Comparison of ENCODE assay signal across 1 cellular context in genomic region chr1:227728892-227729143, GRCh38.
TF ChIP-seq lines count a peak whose summit lies in the region.

No MANE protein-coding gene starts in this region.

TF ChIP-seq in HepG2, 621 proteins besides CTCF, POLR2A, EP300 and RAD21 (continued from another document):
- TF ChIP-seq ZSCAN31 (CRISPR knock-in tag; IDR thresholded peaks at IDR 0.05; ENCODE audit: low read depth), result no peak
- TF ChIP-seq ZNF720 (CRISPR knock-in tag; IDR thresholded peaks at IDR 0.05), result no peak
- TF ChIP-seq ZNF331 (CRISPR knock-in tag; IDR thresholded peaks at IDR 0.05), result no peak
- TF ChIP-seq SKIL (CRISPR knock-in tag; IDR thresholded peaks at IDR 0.05; ENCODE audit: borderline replicate concordance), result no peak
- no peak for TF ChIP-seq FUBP1 (CRISPR knock-in tag; IDR thresholded peaks at IDR 0.05; ENCODE audit: borderline replicate concordance)
- no peak for TF ChIP-seq GPN1 (CRISPR knock-in tag; IDR thresholded peaks at IDR 0.05; ENCODE audit: borderline replicate concordance)
- peak; percentile 86; the same call in 1 of the 2 replicates for TF ChIP-seq KDM2A (CRISPR knock-in tag; IDR thresholded peaks at IDR 0.05; ENCODE audit: borderline replicate concordance, low read depth)
- TF ChIP-seq PRPF4 (IDR thresholded peaks at IDR 0.05; ENCODE audit: low read depth, low read length, poor library complexity, severe bottlenecking), result no peak
- no peak for TF ChIP-seq GMEB1 (CRISPR knock-in tag; IDR thresholded peaks at IDR 0.05; ENCODE audit: borderline replicate concordance)
- TF ChIP-seq ARHGAP35 (CRISPR knock-in tag; IDR thresholded peaks at IDR 0.05; ENCODE audit: borderline replicate concordance), result no peak
- TF ChIP-seq AGO1 (IDR thresholded peaks at IDR 0.05; ENCODE audit: low read depth, low read length, poor library complexity, severe bottlenecking), result peak; percentile 78
- TF ChIP-seq ZNF580 (CRISPR knock-in tag; IDR thresholded peaks at IDR 0.05; ENCODE audit: borderline replicate concordance, low read depth), result 0 out of 2 replicates have a peak, but pooled peaks have one; percentile 29
- TF ChIP-seq ZBTB25 (CRISPR knock-in tag; IDR thresholded peaks at IDR 0.05), result no peak
- no peak for TF ChIP-seq FOXK2 (IDR thresholded peaks at IDR 0.05)
- peak; percentile 73 for TF ChIP-seq RBM39 (IDR thresholded peaks at IDR 0.05; ENCODE audit: low read depth, low read length, poor library complexity, severe bottlenecking)
- TF ChIP-seq KLF16 (CRISPR knock-in tag; IDR thresholded peaks at IDR 0.05), result no peak
- no peak for TF ChIP-seq PPARG (CRISPR knock-in tag; conservative IDR thresholded peaks at IDR 0.05)
- TF ChIP-seq PAXIP1 (CRISPR knock-in tag; conservative IDR thresholded peaks at IDR 0.05), result no peak
- no peak for TF ChIP-seq ZNF782 (CRISPR knock-in tag; IDR thresholded peaks at IDR 0.05; ENCODE audit: borderline replicate concordance)
- no peak for TF ChIP-seq NONO (IDR thresholded peaks at IDR 0.05)
- TF ChIP-seq NONO (CRISPR knock-in tag; conservative IDR thresholded peaks at IDR 0.05), result no peak
- TF ChIP-seq BCL6 (CRISPR knock-in tag; IDR thresholded peaks at IDR 0.05), result no peak
- no peak for TF ChIP-seq MIER2 (CRISPR knock-in tag; IDR thresholded peaks at IDR 0.05)
- 0 out of 2 replicates have a peak, but pooled peaks have one; percentile 6 for TF ChIP-seq FOSL1 (CRISPR knock-in tag; IDR thresholded peaks at IDR 0.05; ENCODE audit: borderline replicate concordance)
- TF ChIP-seq NR1H2 (CRISPR knock-in tag; IDR thresholded peaks at IDR 0.05; ENCODE audit: borderline replicate concordance, low read depth), result no peak
- 0 out of 2 replicates have a peak, but pooled peaks have one; percentile 14 for TF ChIP-seq ZNF451 (CRISPR knock-in tag; IDR thresholded peaks at IDR 0.05)
- TF ChIP-seq MYC (CRISPR knock-in tag; IDR thresholded peaks at IDR 0.05; ENCODE audit: borderline replicate concordance), result 0 out of 2 replicates have a peak, but pooled peaks have one; percentile 28
- TF ChIP-seq NKX3-1 (CRISPR knock-in tag; IDR thresholded peaks at IDR 0.05), result no peak
- TF ChIP-seq ATF7-NPFF (CRISPR knock-in tag; IDR thresholded peaks at IDR 0.05; ENCODE audit: low read depth), result 0 out of 2 replicates have a peak, but pooled peaks have one; percentile 7
- TF ChIP-seq ARID3A (IDR thresholded peaks at IDR 0.05; ENCODE audit: low read depth, low read length), result no peak
- TF ChIP-seq MXI1 (IDR thresholded peaks at IDR 0.05; ENCODE audit: borderline replicate concordance, low read depth, low read length), result no peak
- TF ChIP-seq ZNF549 (CRISPR knock-in tag; IDR thresholded peaks at IDR 0.05), result no peak
- TF ChIP-seq SMARCE1 (IDR thresholded peaks at IDR 0.05; ENCODE audit: borderline replicate concordance), result no peak
- no peak for TF ChIP-seq ZNF160 (CRISPR knock-in tag; IDR thresholded peaks at IDR 0.05)
